In the genomic region with DNA sequence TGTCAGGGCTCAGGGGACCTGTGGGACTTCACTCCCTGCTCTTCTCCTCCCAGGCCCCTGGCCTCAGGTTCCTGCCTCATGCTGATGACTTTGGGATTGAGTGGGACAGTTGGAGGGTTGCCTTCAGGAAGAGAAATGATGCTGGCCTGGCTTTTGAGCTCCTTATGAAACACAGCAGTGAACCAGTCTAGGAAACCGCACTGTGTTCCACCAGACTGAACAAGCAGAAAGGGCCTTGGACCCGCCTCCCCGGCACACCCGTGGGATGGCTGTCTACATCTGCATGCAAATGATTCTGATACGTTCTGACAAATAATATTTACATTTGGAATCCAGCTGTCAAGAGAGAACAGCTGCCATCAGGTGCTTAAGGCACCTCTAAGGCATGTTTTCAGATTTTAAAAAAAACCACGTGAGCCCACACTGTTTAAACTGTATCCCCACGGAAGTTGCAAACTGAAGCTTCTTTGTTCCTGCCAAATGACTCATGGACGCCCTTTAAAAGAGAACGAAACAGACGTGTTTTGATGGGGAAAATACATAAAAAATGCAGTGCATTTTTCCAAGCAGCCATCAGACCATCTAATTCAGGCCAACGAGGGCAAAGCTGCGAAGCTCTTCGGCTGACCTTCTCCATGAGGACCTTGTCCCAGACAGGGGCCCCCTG, we compare ENCODE assay signal across 8 cellular contexts. TPM values are rescaled to one million over a fixed set of nuclear protein-coding genes. Genes with fewer than 3 reads are reported as not detected.
DNase-seq lines count a peak whose midpoint lies in the region; ATAC-seq, FAIRE-seq and TF ChIP-seq lines count a peak whose summit lies in the region.

No MANE protein-coding gene starts in this region.

- no peak for FAIRE-seq in GM12892 (lab: Jason Lieb, UNC)

- peaks cover 9% of the 10 kb centered on the region for H3K27me3 Mint-ChIP-seq in dendritic cell treated with granulocyte-macrophage colony-stimulating factor and Interleukin-4, amounts not matched to agents 40 ng/mL and 50 ng/mL, for 4 days

- H3K36me3 ChIP-seq in aorta (ENCODE audit: control insufficient read depth in 1 of 2, insufficient read depth in 2 of 2, low read length in 1 of 2) = no peaks in the 10 kb centered on the region

- peak overlapping the region; percentile 53 for H3K27ac Mint-ChIP-seq in dendritic cell treated with granulocyte-macrophage colony-stimulating factor and Interleukin-4, amounts not matched to agents 40 ng/mL and 50 ng/mL, for 4 days

- WGBS in aorta, 2 donors = 4 to 7% methylated on average over 13 of the region's 13 CpGs

- H3K9me3 ChIP-seq in aorta (ENCODE audit: control insufficient read depth, low read length) = no peaks in the 10 kb centered on the region

- ATAC-seq in GM21515 (IDR thresholded peaks at IDR 0.05; ENCODE audit: unreplicated experiment) (peak; percentile 67), aorta (ENCODE audit: low FRiP score) (peak; percentile 88)

- H3K27me3 ChIP-seq in aorta (ENCODE audit: control insufficient read depth in 1 of 2, insufficient read depth in 2 of 2, low read length in 1 of 2) = no peaks in the 10 kb centered on the region

- no peaks in the 10 kb centered on the region for H3K36me3 Mint-ChIP-seq in dendritic cell treated with granulocyte-macrophage colony-stimulating factor and Interleukin-4, amounts not matched to agents 40 ng/mL and 50 ng/mL, for 4 days (ENCODE audit: low read depth)

- peaks cover 0 to 2% of the 10 kb centered on the region in 2 donors for H3K4me1 ChIP-seq in aorta (ENCODE audit: control insufficient read depth in 1 of 2, insufficient read depth in 2 of 2, low read length in 2 of 2)

- intact Hi-C loops in dendritic cell treated with granulocyte-macrophage colony-stimulating factor and Interleukin-4, amounts not matched to agents 40 ng/mL and 50 ng/mL, for 4 days (cut with micrococcal nuclease) = no loop called here
- intact Hi-C loops in aorta (cut with DNase I) = no loop called here

- peaks cover 60% of the 10 kb centered on the region for H3K4me1 Mint-ChIP-seq in dendritic cell treated with granulocyte-macrophage colony-stimulating factor and Interleukin-4, amounts not matched to agents 40 ng/mL and 50 ng/mL, for 4 days (ENCODE audit: low read depth)

- H3K27ac ChIP-seq in aorta (ENCODE audit: low read depth in 1 of 2, low read length in 2 of 2) = peak overlapping the region; percentile 94 to 98

- peaks cover 9% of the 10 kb centered on the region for H3K9me3 Mint-ChIP-seq in dendritic cell treated with granulocyte-macrophage colony-stimulating factor and Interleukin-4, amounts not matched to agents 40 ng/mL and 50 ng/mL, for 4 days

- H3K4me3 Mint-ChIP-seq in dendritic cell treated with granulocyte-macrophage colony-stimulating factor and Interleukin-4, amounts not matched to agents 40 ng/mL and 50 ng/mL, for 4 days = no peak overlapping the region

- no peak overlapping the region for H3K4me3 ChIP-seq in aorta (ENCODE audit: low read length in 2 of 2)

- no peak for TF ChIP-seq POLR2A in GM12892 (IDR thresholded peaks at IDR 0.05; ENCODE audit: low read depth, low read length)

- DNase-seq in NCI-H2171 treated with DMSO at 0.1 percent for 48 hours (lab: John Stamatoyannopoulos, UW) (peak; percentile 54), midbrain (lab: John Stamatoyannopoulos, UW) (peak; percentile 2), aorta (peak; percentile 79 to 83), GM12892 (ENCODE audit: insufficient read length) (no peak), SKM-1 treated with dmso at 0.1 percent for 144 hours (lab: John Stamatoyannopoulos, UW; ENCODE audit: unreplicated experiment) (no peak)
- DNase-seq in NK-92 treated with Interleukin-12 subunit alpha and Interleukin-12 subunit beta, amount 100 ng/mL, for 24 hours (lab: John Stamatoyannopoulos, UW) = no peak

RNA-seq across cellular contexts. Expression of gene ASAP2, which starts 27.6 kb away (rescaled TPM):
- 10 to 100 TPM; 55.2 to 72.4 TPM for total RNA-seq in aorta
- polyA plus RNA-seq in aorta = 10 to 100 TPM; 16.7 to 42.4 TPM
- not detected for polyA plus RNA-seq in GM12892 (2012; ENCODE audit: missing spikeins)

Comparison
In these comparisons a context has a peak if more than half of its experiments do, and no peak if none do; other contexts are left out.
1. DNase-seq: peak in NCI-H2171 treated with DMSO at 0.1 percent for 48 hours (single experiment), midbrain (single experiment) and aorta (2 of 2); none in GM12892 (single experiment), SKM-1 treated with dmso at 0.1 percent for 144 hours (single experiment) and NK-92 treated with Interleukin-12 subunit alpha and Interleukin-12 subunit beta, amount 100 ng/mL, for 24 hours (single experiment).